In genomic region chr21:23952269-23952668, GRCh38 we compare ENCODE assay signal across 19 cellular contexts.
"Had no signal": no experiment of that assay in that cellular context is flagged by ENCODE, and none has a peak within 500 bp of the region (broad histone marks: within the 10 kb centered on the region; RNA-seq: fewer than 3 reads in every experiment).

No MANE protein-coding gene starts in this region.

- FAIRE-seq: HepG2 had no signal

- H3K27ac ChIP-seq: RWPE1 had no signal

- ATAC-seq: HepG2, Panc1 had no signal

- DNase-seq: IMR-90, Karpas-422, KG1, MV-4-11, NCI-H1048, NCI-H1105, NCI-H1417, NCI-H1436 treated with DMSO at 0.1 percent for 48 hours, NCI-H1694, NCI-H187 treated with DMSO at 0.1 percent for 48 hours, NCI-H2029 treated with DMSO at 0.1 percent for 48 hours, NCI-H2227 treated with DMSO at 0.1 percent for 48 hours, NCI-H524, NCI-H526 treated with DMSO at 0.1 percent for 48 hours, NCI-H748 treated with DMSO at 0.1 percent for 48 hours, SHP77 had no signal
